17 cellular contexts compared by ENCODE assay signal in genomic region chr14:102050625-102051024, GRCh38. TPM values are rescaled to one million over a fixed set of nuclear protein-coding genes. Genes with fewer than 3 reads are reported as not detected.
A peak's percentile ranks its signal among the peaks of the same experiment; 100 is the strongest.
DNase-seq lines count a peak whose midpoint lies in the region; ATAC-seq and TF ChIP-seq lines count a peak whose summit lies in the region.
"Had no signal": no experiment of that assay in that cellular context is flagged by ENCODE, and none has a peak within 500 bp of the region (broad histone marks: within the 10 kb centered on the region; RNA-seq: fewer than 3 reads in every experiment).

No MANE protein-coding gene starts in this region.

- ATAC-seq in HG03280 (IDR thresholded peaks at IDR 0.05; ENCODE audit: unreplicated experiment) (no peak), natural killer cell (no peak)
- ATAC-seq: activated CD8-positive, alpha-beta T cell treated with anti-CD3 and anti-CD28 coated beads, Interleukin-2, amount 10 ng/mL, durations not matched to agents 7 days and 5 days; left lung had no signal

- intact Hi-C loops in prostate gland (cut with DNase I): loop anchor here (5.0 kb wide), 1 partner anchor 37 kb away; the partner anchor contains the start of gene HSP90AA1
- intact Hi-C loops in Calu3 (cut with micrococcal nuclease; ENCODE audit: unreplicated experiment): no loop called here
- intact Hi-C loops in natural killer cell (cut with micrococcal nuclease): no loop called here

- no peak for TF ChIP-seq POLR2A in prostate gland (IDR thresholded peaks at IDR 0.05)

- H3K27me3 ChIP-seq in prostate gland (replicated peaks; ENCODE audit: insufficient read depth): no peaks in the 10 kb centered on the region
- H3K27me3 ChIP-seq: left lung, Peyer's patch had no signal

- no peak overlapping the region for H3K27ac ChIP-seq in prostate gland
- H3K27ac ChIP-seq: left lung, Peyer's patch had no signal

- BruUV-seq in Calu3 (replicated peaks; lab: Mats Ljungman, UMichigan): no TSS peak

- peaks cover 83% of the 10 kb centered on the region for H3K36me3 Mint-ChIP-seq in Calu3 (ENCODE audit: insufficient read depth, unreplicated experiment)
- no peaks in the 10 kb centered on the region for H3K36me3 Mint-ChIP-seq in natural killer cell

- no peak overlapping the region for H3K27ac Mint-ChIP-seq in Calu3 (ENCODE audit: unreplicated experiment)
- no peak overlapping the region for H3K27ac Mint-ChIP-seq in natural killer cell
- H3K27ac Mint-ChIP-seq: activated CD8-positive, alpha-beta T cell treated with anti-CD3 and anti-CD28 coated beads, Interleukin-2, amount 10 ng/mL, durations not matched to agents 7 days and 5 days; progenitor cell of endocrine pancreas had no signal

- H3K4me3 ChIP-seq in fibroblast of mammary gland (ENCODE audit: control insufficient read depth, low read depth, low read length) (no peak overlapping the region), prostate gland (no peak overlapping the region)
- H3K4me3 ChIP-seq: left lung, Peyer's patch had no signal

- TF ChIP-seq CTCF in fibroblast of mammary gland (conservative IDR thresholded peaks at IDR 0.05; ENCODE audit: control insufficient read depth, insufficient read depth, low read depth, low read length) (no peak), prostate gland (IDR thresholded peaks at IDR 0.05) (no peak), Calu3 (IDR thresholded peaks at IDR 0.05; ENCODE audit: unreplicated experiment) (no peak), natural killer cell (IDR thresholded peaks at IDR 0.05) (no peak)

- H3K4me3 Mint-ChIP-seq in Calu3 (ENCODE audit: low read depth, unreplicated experiment) (no peak overlapping the region), natural killer cell (no peak overlapping the region)
- H3K4me3 Mint-ChIP-seq: activated CD8-positive, alpha-beta T cell treated with anti-CD3 and anti-CD28 coated beads, Interleukin-2, amount 10 ng/mL, durations not matched to agents 7 days and 5 days had no signal

- peaks cover 12 to 23% of the 10 kb centered on the region in 2 donors for H3K36me3 ChIP-seq in prostate gland

- H3K9me3 Mint-ChIP-seq in Calu3 (ENCODE audit: low read depth, unreplicated experiment) (no peaks in the 10 kb centered on the region), natural killer cell (no peaks in the 10 kb centered on the region)

- CTCF ChIA-PET in Calu3 (lab: Charles Lee): interaction anchor here (0.7 kb wide), 1 partner anchor 89 kb away, joined by 3 read pairs; the partner anchor contains the start of gene WDR20

- DNase-seq in AG20443 (ENCODE audit: low spot score) (peak; percentile 82), M059J (ENCODE audit: low read depth) (peak; percentile 42), fibroblast of mammary gland (ENCODE audit: low read depth) (peak; percentile 79), prostate gland (ENCODE audit: low spot score) (peak; percentile 36), Calu3 (no peak), natural killer cell (no peak)
- DNase-seq in stimulated activated CD4-positive, alpha-beta T cell treated with anti-CD3 and anti-CD28 coated beads, Interleukin-4, amount 100 ng/mL, for 1 hour: no peak
- DNase-seq: activated CD8-positive, alpha-beta T cell treated with anti-CD3 and anti-CD28 coated beads, Interleukin-2, amount 10 ng/mL, durations not matched to agents 7 days and 5 days; aorta; C1 segment of cervical spinal cord; DMS153; NCI-H2029 treated with DMSO at 0.1 percent for 48 hours; NCI-H524; Peyer's patch had no signal

- H3K9me3 ChIP-seq in prostate gland: no peaks in the 10 kb centered on the region
- H3K9me3 ChIP-seq: left lung, Peyer's patch had no signal

- H3K27me3 Mint-ChIP-seq in Calu3 (ENCODE audit: unreplicated experiment) (no peaks in the 10 kb centered on the region), natural killer cell (ENCODE audit: low read depth in 2 of 2) (no peaks in the 10 kb centered on the region)
- H3K27me3 Mint-ChIP-seq: progenitor cell of endocrine pancreas had no signal

- no peaks in the 10 kb centered on the region for H3K4me1 Mint-ChIP-seq in Calu3 (ENCODE audit: low read depth, unreplicated experiment)
- H3K4me1 Mint-ChIP-seq in natural killer cell: peaks cover under 1 to 3% of the 10 kb centered on the region in 2 donors

- WGBS in prostate gland: 39% methylated on average over 11 of the region's 11 CpGs

- no peaks in the 10 kb centered on the region for H3K4me1 ChIP-seq in prostate gland (replicated peaks)
- H3K4me1 ChIP-seq: left lung, Peyer's patch had no signal

RNA-seq across cellular contexts. Expression of gene HSP90AA1, which starts 36.2 kb away (rescaled TPM):
- 355 and 816 TPM in 2 replicates for total RNA-seq in M059J (2014; rRNA removed; shearing (Covaris generic))
- 100 to 1,000 TPM; 423 to 540 TPM for total RNA-seq in prostate gland
- total RNA-seq in Calu3 (2022): 1,038 and 1,111 TPM in 2 replicates
- 100 to 1,000 TPM; 470 to 665 (median 663) TPM for total RNA-seq in natural killer cell

Comparison
In these comparisons a context has a peak if more than half of its experiments do, and no peak if none do; other contexts are left out.
1. DNase-seq: peak in AG20443 (single experiment), M059J (single experiment), fibroblast of mammary gland (single experiment) and prostate gland (single experiment); none in stimulated activated CD4-positive, alpha-beta T cell treated with anti-CD3 and anti-CD28 coated beads, Interleukin-4, amount 100 ng/mL, for 1 hour (single experiment), Calu3 (single experiment) and natural killer cell (single experiment).